Comparison of ENCODE assay signal across 8 cellular contexts in the genomic region with DNA sequence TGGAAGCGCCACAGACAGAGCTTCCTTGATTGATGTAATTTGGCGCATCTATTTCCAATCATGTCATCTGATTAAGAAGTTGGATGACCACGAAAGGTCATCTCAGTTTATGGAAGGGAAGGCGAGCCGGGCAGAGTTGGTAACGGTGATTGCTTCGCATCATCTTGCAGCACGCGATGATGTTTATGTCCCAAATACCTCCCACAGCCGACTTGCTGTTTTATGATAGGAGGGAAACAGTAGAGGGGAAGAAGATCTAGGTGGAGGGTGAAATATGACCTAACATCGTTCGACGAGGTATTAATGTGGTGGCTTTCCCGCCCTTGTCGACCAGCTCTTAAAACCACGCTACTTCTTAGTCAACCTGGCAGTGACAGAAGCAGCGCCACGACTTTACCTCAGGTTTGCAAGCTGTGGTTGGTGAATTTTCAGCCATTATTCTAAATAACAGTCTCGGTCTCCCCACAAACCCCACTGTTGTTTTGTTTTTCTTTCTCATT. TPM values are rescaled to one million over a fixed set of nuclear protein-coding genes. Genes with fewer than 3 reads are reported as not detected.
DNase-seq lines count a peak whose midpoint lies in the region; ATAC-seq and TF ChIP-seq lines count a peak whose summit lies in the region.

No MANE protein-coding gene starts in this region.

- H3K4me1 ChIP-seq in left ventricle myocardium inferior = peaks cover 27% of the 10 kb centered on the region
- peaks cover 16% of the 10 kb centered on the region for H3K4me1 ChIP-seq in mucosa of descending colon (ENCODE audit: low read depth)

- H3K9me3 ChIP-seq in left ventricle myocardium inferior (replicated peaks) = no peaks in the 10 kb centered on the region
- no peaks in the 10 kb centered on the region for H3K9me3 ChIP-seq in mucosa of descending colon

- H3K27ac Mint-ChIP-seq in activated CD8-positive, alpha-beta memory T cell treated with anti-CD3 and anti-CD28 coated beads, Interleukin-2, amount 10 ng/mL, durations not matched to agents 7 days and 5 days = peak overlapping the region; percentile 92

- no peaks in the 10 kb centered on the region for H3K36me3 Mint-ChIP-seq in activated CD8-positive, alpha-beta memory T cell treated with anti-CD3 and anti-CD28 coated beads, Interleukin-2, amount 10 ng/mL, durations not matched to agents 7 days and 5 days

- TF ChIP-seq CTCF in left ventricle myocardium inferior (IDR thresholded peaks at IDR 0.05; ENCODE audit: borderline replicate concordance) (no peak), mucosa of descending colon (IDR thresholded peaks at IDR 0.05) (no peak)

- peak; percentile 88 for DNase-seq in activated CD8-positive, alpha-beta memory T cell treated with anti-CD3 and anti-CD28 coated beads, Interleukin-2, amount 10 ng/mL, durations not matched to agents 7 days and 5 days
- DNase-seq in left ventricle myocardium inferior (no peak), epidermal melanocyte (ENCODE audit: insufficient read length, low spot score) (no peak), mucosa of descending colon (no peak), glomerular visceral epithelial cell (ENCODE audit: extremely low spot score) (no peak), RPMI8226 (no peak)
- DNase-seq in stimulated activated CD4-positive, alpha-beta T cell treated with anti-CD3 and anti-CD28 coated beads, Interleukin-15, amount 100 ng/mL, for 48 hours (ENCODE audit: low read depth in 2 of 2) = peak; percentile 42 to 44

- peak overlapping the region; percentile 80 for H3K27ac ChIP-seq in left ventricle myocardium inferior (replicated peaks)

- H3K36me3 ChIP-seq in left ventricle myocardium inferior (no peaks in the 10 kb centered on the region), mucosa of descending colon (ENCODE audit: low read depth) (no peaks in the 10 kb centered on the region)

- peak overlapping the region; percentile 92 for H3K4me3 ChIP-seq in left ventricle myocardium inferior
- no peak overlapping the region for H3K4me3 ChIP-seq in mucosa of descending colon

- H3K4me3 Mint-ChIP-seq in activated CD8-positive, alpha-beta memory T cell treated with anti-CD3 and anti-CD28 coated beads, Interleukin-2, amount 10 ng/mL, durations not matched to agents 7 days and 5 days = peak overlapping the region; percentile 74

- H3K9me3 Mint-ChIP-seq in activated CD8-positive, alpha-beta memory T cell treated with anti-CD3 and anti-CD28 coated beads, Interleukin-2, amount 10 ng/mL, durations not matched to agents 7 days and 5 days (ENCODE audit: low read depth) = no peaks in the 10 kb centered on the region

- CTCF ChIA-PET in activated CD8-positive, alpha-beta memory T cell treated with anti-CD3 and anti-CD28 coated beads, Interleukin-2, amount 10 ng/mL, durations not matched to agents 7 days and 5 days (lab: Charles Lee) = interaction anchor here (0.6 kb wide), 1 partner anchor 441 kb away, joined by 3 read pairs; no protein-coding TSS in a partner anchor

- H3K27me3 ChIP-seq in left ventricle myocardium inferior (ENCODE audit: low read depth) = no peaks in the 10 kb centered on the region

- ATAC-seq in HG03280 (IDR thresholded peaks at IDR 0.05; ENCODE audit: unreplicated experiment) (peak; percentile 13), mucosa of descending colon (no peak)
- ATAC-seq in activated CD8-positive, alpha-beta memory T cell treated with anti-CD3 and anti-CD28 coated beads, Interleukin-2, amount 10 ng/mL, durations not matched to agents 7 days and 5 days = peak; percentile 35

- peaks cover 31% of the 10 kb centered on the region for H3K4me1 Mint-ChIP-seq in activated CD8-positive, alpha-beta memory T cell treated with anti-CD3 and anti-CD28 coated beads, Interleukin-2, amount 10 ng/mL, durations not matched to agents 7 days and 5 days

- H3K27me3 Mint-ChIP-seq in activated CD8-positive, alpha-beta memory T cell treated with anti-CD3 and anti-CD28 coated beads, Interleukin-2, amount 10 ng/mL, durations not matched to agents 7 days and 5 days = peaks cover 65% of the 10 kb centered on the region

- intact Hi-C loops in left ventricle myocardium inferior (cut with micrococcal nuclease) (loop anchor here (5.0 kb wide), 1 partner anchor 258 kb away; no protein-coding TSS in a partner anchor), mucosa of descending colon (cut with DNase I, micrococcal nuclease) (loop anchor here (5.0 kb wide), 2 partner anchors 253 to 263 kb away; no protein-coding TSS in a partner anchor)

RNA-seq across cellular contexts. Expression of gene TANC2, which starts 0.8 kb away (rescaled TPM):
- total RNA-seq in activated CD8-positive, alpha-beta memory T cell treated with anti-CD3 and anti-CD28 coated beads, Interleukin-2, amount 10 ng/mL, durations not matched to agents 7 days and 5 days = 10 to 100 TPM in 1 of 2 experiments, 1 to 10 TPM in 1; 8.7 to 26.2 TPM
- 9.0 TPM for total RNA-seq in left ventricle myocardium inferior
- 10 to 100 TPM in 2 of 3 donors, 1 to 10 TPM in 1; 8.2 to 30.3 (median 20.2) TPM for total RNA-seq in mucosa of descending colon

Comparison
In these comparisons a context has a peak if more than half of its experiments do, and no peak if none do; other contexts are left out.
1. DNase-seq: peak in activated CD8-positive, alpha-beta memory T cell treated with anti-CD3 and anti-CD28 coated beads, Interleukin-2, amount 10 ng/mL, durations not matched to agents 7 days and 5 days (single experiment) and stimulated activated CD4-positive, alpha-beta T cell treated with anti-CD3 and anti-CD28 coated beads, Interleukin-15, amount 100 ng/mL, for 48 hours (2 of 2); none in left ventricle myocardium inferior (single experiment), epidermal melanocyte (single experiment), mucosa of descending colon (0 of 3), glomerular visceral epithelial cell (single experiment) and RPMI8226 (single experiment).